ENCODE assay signal across 8 cellular contexts in genomic region chr6:31079656-31080261, GRCh38. TPM values are rescaled to one million over a fixed set of nuclear protein-coding genes. Genes with fewer than 3 reads are reported as not detected.
DNase-seq lines count a peak whose midpoint lies in the region; ATAC-seq and TF ChIP-seq lines count a peak whose summit lies in the region.

No MANE protein-coding gene starts in this region.

- H3K27ac ChIP-seq in CD4-positive, alpha-beta T cell (ENCODE audit: low read depth, low read length), result no peak overlapping the region
- H3K27ac ChIP-seq in fibroblast of lung (ENCODE audit: insufficient read depth, low read length), result no peak overlapping the region
- no peak overlapping the region for H3K27ac ChIP-seq in neural progenitor cell
- no peak overlapping the region for H3K27ac ChIP-seq in subcutaneous abdominal adipose tissue (ENCODE audit: low read depth, low read length)

- H3K27ac Mint-ChIP-seq in CD4-positive, alpha-beta T cell, result no peak overlapping the region
- H3K27ac Mint-ChIP-seq in IgD-negative memory B cell (no peak overlapping the region), neural progenitor cell (no peak overlapping the region)
- no peak overlapping the region for H3K27ac Mint-ChIP-seq in activated T-helper 1 cell treated with anti-CD3 and anti-CD28 coated beads, Interleukin-12 subunit alpha, Interleukin-12 subunit beta, Interleukin-2, Interleukin-4 antibody, amounts not matched to agents 30 ng/mL and 10 ng/mL and 1 ng/mL, durations not matched to agents 14 hours and 24 hours and 36 hours

- no peaks in the 10 kb centered on the region for H3K79me2 ChIP-seq in fibroblast of lung (ENCODE audit: control insufficient read depth, insufficient read depth, low read length)
- no peaks in the 10 kb centered on the region for H3K79me2 ChIP-seq in neural progenitor cell (ENCODE audit: low read depth)

- H3K4me1 ChIP-seq in fibroblast of lung (ENCODE audit: control insufficient read depth, extremely low read depth, insufficient read depth, low read length), result peaks cover 7% of the 10 kb centered on the region
- H3K4me1 ChIP-seq in neural progenitor cell, result peaks cover 4% of the 10 kb centered on the region
- peaks cover 0 to 18% (median 15%) of the 10 kb centered on the region in 5 donors for H3K4me1 ChIP-seq in subcutaneous abdominal adipose tissue (ENCODE audit: control insufficient read depth in 5 of 5, insufficient read depth in 5 of 5, low read length in 5 of 5)

- H3K4me3 ChIP-seq in fibroblast of lung (replicated peaks in 1 of 4; ENCODE audit: control extremely low read depth in 1 of 4, insufficient read depth in 1 of 4, low read depth in 3 of 4, low read length in 4 of 4) (peak overlapping the region in 1 of 4 experiments; percentile 20), neural progenitor cell (no peak overlapping the region), subcutaneous abdominal adipose tissue (ENCODE audit: low read depth in 1 of 5, low read length in 5 of 5) (peak overlapping the region in 3 of 5 donors; percentile 23 to 36 (median 29))

- H3K36me3 Mint-ChIP-seq in CD4-positive, alpha-beta T cell (ENCODE audit: low read depth), result no peaks in the 10 kb centered on the region
- H3K36me3 Mint-ChIP-seq in IgD-negative memory B cell (no peaks in the 10 kb centered on the region), neural progenitor cell (no peaks in the 10 kb centered on the region)
- no peaks in the 10 kb centered on the region for H3K36me3 Mint-ChIP-seq in activated T-helper 1 cell treated with anti-CD3 and anti-CD28 coated beads, Interleukin-12 subunit alpha, Interleukin-12 subunit beta, Interleukin-2, Interleukin-4 antibody, amounts not matched to agents 30 ng/mL and 10 ng/mL and 1 ng/mL, durations not matched to agents 14 hours and 24 hours and 36 hours (ENCODE audit: low read depth)

- peak overlapping the region; percentile 61 for H3K4me3 Mint-ChIP-seq in CD4-positive, alpha-beta T cell
- peak overlapping the region in 3 of 4 donors; percentile 60 to 77 (median 61) for H3K4me3 Mint-ChIP-seq in IgD-negative memory B cell
- no peak overlapping the region for H3K4me3 Mint-ChIP-seq in activated T-helper 1 cell treated with anti-CD3 and anti-CD28 coated beads, Interleukin-12 subunit alpha, Interleukin-12 subunit beta, Interleukin-2, Interleukin-4 antibody, amounts not matched to agents 30 ng/mL and 10 ng/mL and 1 ng/mL, durations not matched to agents 14 hours and 24 hours and 36 hours
- H3K4me3 Mint-ChIP-seq in neural progenitor cell, result peak overlapping the region; percentile 55

- H3K27me3 Mint-ChIP-seq in CD4-positive, alpha-beta T cell, result peaks cover 5% of the 10 kb centered on the region
- peaks cover 2% of the 10 kb centered on the region for H3K27me3 Mint-ChIP-seq in IgD-negative memory B cell
- peaks cover 17% of the 10 kb centered on the region for H3K27me3 Mint-ChIP-seq in activated T-helper 1 cell treated with anti-CD3 and anti-CD28 coated beads, Interleukin-12 subunit alpha, Interleukin-12 subunit beta, Interleukin-2, Interleukin-4 antibody, amounts not matched to agents 30 ng/mL and 10 ng/mL and 1 ng/mL, durations not matched to agents 14 hours and 24 hours and 36 hours (ENCODE audit: insufficient read depth)
- peaks cover 3% of the 10 kb centered on the region for H3K27me3 Mint-ChIP-seq in neural progenitor cell (ENCODE audit: insufficient read depth, low read depth)

- H3K36me3 ChIP-seq in fibroblast of lung (ENCODE audit: control insufficient read depth, insufficient read depth, low read length), result no peaks in the 10 kb centered on the region
- no peaks in the 10 kb centered on the region for H3K36me3 ChIP-seq in neural progenitor cell
- no peaks in the 10 kb centered on the region for H3K36me3 ChIP-seq in subcutaneous abdominal adipose tissue (ENCODE audit: control insufficient read depth in 5 of 5, insufficient read depth in 5 of 5, low read length in 5 of 5)

- H3K4me2 ChIP-seq in fibroblast of lung (ENCODE audit: extremely low read depth, insufficient read depth, low read length), result peak overlapping the region; percentile 1
- H3K4me2 ChIP-seq in neural progenitor cell, result peak overlapping the region; percentile 43

- no peak overlapping the region for H3K9ac ChIP-seq in fibroblast of lung (ENCODE audit: insufficient read depth, low read length)
- H3K9ac ChIP-seq in neural progenitor cell, result no peak overlapping the region
- no peak overlapping the region for H3K9ac ChIP-seq in subcutaneous abdominal adipose tissue (ENCODE audit: low read length in 5 of 5)

- H2AFZ ChIP-seq in fibroblast of lung (ENCODE audit: low read length) (peak overlapping the region; percentile 61), neural progenitor cell (replicated peaks) (peak overlapping the region; percentile 57)

- peak; percentile 94 for ATAC-seq in CD4-positive, alpha-beta T cell (ENCODE audit: poor library complexity)
- ATAC-seq in GM19467 (IDR thresholded peaks at IDR 0.05; ENCODE audit: unreplicated experiment), result no peak

- peaks cover 5% of the 10 kb centered on the region for H3F3A ChIP-seq in neural progenitor cell (ENCODE audit: low read depth)

- no peaks in the 10 kb centered on the region for H3K27me3 ChIP-seq in CD4-positive, alpha-beta T cell (ENCODE audit: control insufficient read depth, insufficient read depth, low read length)
- H3K27me3 ChIP-seq in fibroblast of lung (ENCODE audit: control insufficient read depth, insufficient read depth, low read length) (no peaks in the 10 kb centered on the region), neural progenitor cell (no peaks in the 10 kb centered on the region), subcutaneous abdominal adipose tissue (ENCODE audit: control insufficient read depth in 5 of 5, insufficient read depth in 4 of 5, low read length in 5 of 5) (no peaks in the 10 kb centered on the region)

- CTCF ChIA-PET in CD4-positive, alpha-beta T cell (lab: Charles Lee), result interaction anchor here (0.6 to 2.2 kb wide), 27 partner anchors 9 to 666 kb away, joined by 3 to 12 read pairs (median 4); partner anchors contain the start of genes GTF2H4 and VARS2

- H3K9me3 ChIP-seq in CD4-positive, alpha-beta T cell (ENCODE audit: control insufficient read depth, low read length), result no peaks in the 10 kb centered on the region
- no peaks in the 10 kb centered on the region for H3K9me3 ChIP-seq in fibroblast of lung (ENCODE audit: control insufficient read depth, insufficient read depth, low read depth, low read length)
- H3K9me3 ChIP-seq in neural progenitor cell (ENCODE audit: low read depth), result no peaks in the 10 kb centered on the region
- H3K9me3 ChIP-seq in subcutaneous abdominal adipose tissue (ENCODE audit: control insufficient read depth in 5 of 5, low read length in 5 of 5), result no peaks in the 10 kb centered on the region

- H4K20me1 ChIP-seq in fibroblast of lung (ENCODE audit: control insufficient read depth, extremely low read depth, insufficient read depth, low read length) (no peaks in the 10 kb centered on the region), neural progenitor cell (ENCODE audit: low read depth) (no peaks in the 10 kb centered on the region)

- TF ChIP-seq CTCF in CD4-positive, alpha-beta T cell (IDR thresholded peaks at IDR 0.05), result peak; percentile 96
- TF ChIP-seq CTCF in fibroblast of lung (conservative IDR thresholded peaks at IDR 0.05 in 1 of 2, IDR thresholded peaks at IDR 0.05 in 1 of 2; ENCODE audit: low read depth in 1 of 2, low read length in 2 of 2) (peak; percentile 77 to 87), neural progenitor cell (IDR thresholded peaks at IDR 0.05) (peak; percentile 90)

- peak; percentile 52 to 70 (median 60) for DNase-seq in CD4-positive, alpha-beta T cell
- DNase-seq in RPMI7951 (ENCODE audit: low read depth), result peak; percentile 65
- DNase-seq in activated T-helper 1 cell treated with anti-CD3 and anti-CD28 coated beads, Interleukin-12 subunit alpha, Interleukin-12 subunit beta, Interleukin-2, Interleukin-4 antibody, amounts not matched to agents 30 ng/mL and 10 ng/mL and 1 ng/mL, durations not matched to agents 14 hours and 24 hours and 36 hours (ENCODE audit: low spot score), result peak; percentile 58
- peak; percentile 50 to 68 for DNase-seq in fibroblast of lung (ENCODE audit: low read depth in 2 of 2)
- peak; percentile 86 for DNase-seq in neural progenitor cell (ENCODE audit: low spot score)

- peaks cover 9% of the 10 kb centered on the region for H3K4me1 Mint-ChIP-seq in CD4-positive, alpha-beta T cell (ENCODE audit: low read depth)
- H3K4me1 Mint-ChIP-seq in IgD-negative memory B cell (peaks cover 0 to 5% (median 5%) of the 10 kb centered on the region in 3 donors), neural progenitor cell (peaks cover 12% of the 10 kb centered on the region)
- no peaks in the 10 kb centered on the region for H3K4me1 Mint-ChIP-seq in activated T-helper 1 cell treated with anti-CD3 and anti-CD28 coated beads, Interleukin-12 subunit alpha, Interleukin-12 subunit beta, Interleukin-2, Interleukin-4 antibody, amounts not matched to agents 30 ng/mL and 10 ng/mL and 1 ng/mL, durations not matched to agents 14 hours and 24 hours and 36 hours (ENCODE audit: low read depth)

- no peaks in the 10 kb centered on the region for H3K9me3 Mint-ChIP-seq in CD4-positive, alpha-beta T cell
- H3K9me3 Mint-ChIP-seq in IgD-negative memory B cell, result no peaks in the 10 kb centered on the region
- H3K9me3 Mint-ChIP-seq in activated T-helper 1 cell treated with anti-CD3 and anti-CD28 coated beads, Interleukin-12 subunit alpha, Interleukin-12 subunit beta, Interleukin-2, Interleukin-4 antibody, amounts not matched to agents 30 ng/mL and 10 ng/mL and 1 ng/mL, durations not matched to agents 14 hours and 24 hours and 36 hours, result no peaks in the 10 kb centered on the region
- no peaks in the 10 kb centered on the region for H3K9me3 Mint-ChIP-seq in neural progenitor cell

- intact Hi-C loops in CD4-positive, alpha-beta T cell (cut with DNase I, micrococcal nuclease), result loop anchor here (1.0 to 10.0 kb wide), 3 partner anchors 36 to 597 kb away; partner anchors contain the start of genes FLOT1 (in 1 of the 2) and IER3 (in 1 of the 2)
- intact Hi-C loops in activated T-helper 1 cell treated with anti-CD3 and anti-CD28 coated beads, Interleukin-12 subunit alpha, Interleukin-12 subunit beta, Interleukin-2, Interleukin-4 antibody, amounts not matched to agents 30 ng/mL and 10 ng/mL and 1 ng/mL, durations not matched to agents 14 hours and 24 hours and 36 hours (cut with micrococcal nuclease), result loop anchor here (1.0 to 2.0 kb wide), 3 partner anchors 164 to 251 kb away; no protein-coding TSS in a partner anchor

- POLR2A ChIA-PET in CD4-positive, alpha-beta T cell (lab: Charles Lee), result interaction anchor here (0.6 to 1.8 kb wide), 11 partner anchors 15 to 483 kb away, joined by 3 to 7 read pairs (median 4); partner anchors contain the start of genes GTF2H4, MRPS18B, PPP1R10 and PSORS1C1

RNA-seq across cellular contexts. Expression of gene C6orf15, which starts 32.6 kb away (rescaled TPM):
- total RNA-seq in CD4-positive, alpha-beta T cell, result not detected
- polyA plus RNA-seq in IgD-negative memory B cell (not detected), fibroblast of lung (not detected in 2 replicates)
- not detected in 2 replicates for total RNA-seq in RPMI7951 (2014; rRNA removed; shearing (Covaris generic))
- total RNA-seq in activated T-helper 1 cell treated with anti-CD3 and anti-CD28 coated beads, Interleukin-12 subunit alpha, Interleukin-12 subunit beta, Interleukin-2, Interleukin-4 antibody, amounts not matched to agents 30 ng/mL and 10 ng/mL and 1 ng/mL, durations not matched to agents 14 hours and 24 hours and 36 hours, result not detected in 2 replicates
- total RNA-seq in fibroblast of lung (not detected in 2 replicates), neural progenitor cell (ENCODE audit: low replicate concordance) (not detected in 2 replicates)
- not detected in 2 replicates for polyA plus RNA-seq in fibroblast of lung (2012)
- not detected in 2 replicates for polyA minus RNA-seq in fibroblast of lung (ENCODE audit: low replicate concordance)

RNA-seq across cellular contexts. Expression of gene PSORS1C1, which starts 34.8 kb away (rescaled TPM):
- not detected for total RNA-seq in CD4-positive, alpha-beta T cell
- polyA plus RNA-seq in IgD-negative memory B cell (0.94 TPM), fibroblast of lung (0.40 and 0.41 TPM in 2 replicates)
- total RNA-seq in RPMI7951 (2014; rRNA removed; shearing (Covaris generic)), result 0.48 and 0.88 TPM in 2 replicates
- 0.26 TPM in 1 of 2 replicates, not detected in the other for total RNA-seq in activated T-helper 1 cell treated with anti-CD3 and anti-CD28 coated beads, Interleukin-12 subunit alpha, Interleukin-12 subunit beta, Interleukin-2, Interleukin-4 antibody, amounts not matched to agents 30 ng/mL and 10 ng/mL and 1 ng/mL, durations not matched to agents 14 hours and 24 hours and 36 hours
- total RNA-seq in fibroblast of lung (0.66 and 1.8 TPM in 2 replicates), neural progenitor cell (ENCODE audit: low replicate concordance) (not detected in 2 replicates)
- 1.0 and 1.4 TPM in 2 replicates for polyA plus RNA-seq in fibroblast of lung (2012)
- polyA minus RNA-seq in fibroblast of lung (ENCODE audit: low replicate concordance), result 0.59 and 1.8 TPM in 2 replicates

RNA-seq across cellular contexts. Expression of gene CDSN, which starts 40.5 kb away (rescaled TPM):
- not detected for total RNA-seq in CD4-positive, alpha-beta T cell
- polyA plus RNA-seq in IgD-negative memory B cell (not detected), fibroblast of lung (not detected in 2 replicates)
- not detected in 2 replicates for total RNA-seq in RPMI7951 (2014; rRNA removed; shearing (Covaris generic))
- not detected in 2 replicates for total RNA-seq in activated T-helper 1 cell treated with anti-CD3 and anti-CD28 coated beads, Interleukin-12 subunit alpha, Interleukin-12 subunit beta, Interleukin-2, Interleukin-4 antibody, amounts not matched to agents 30 ng/mL and 10 ng/mL and 1 ng/mL, durations not matched to agents 14 hours and 24 hours and 36 hours
- total RNA-seq in fibroblast of lung (not detected in 2 replicates), neural progenitor cell (ENCODE audit: low replicate concordance) (not detected in 2 replicates)
- polyA plus RNA-seq in fibroblast of lung (2012), result not detected in 2 replicates
- not detected in 2 replicates for polyA minus RNA-seq in fibroblast of lung (ENCODE audit: low replicate concordance)

RNA-seq across cellular contexts. Expression of gene PSORS1C2, which starts 59.1 kb away (rescaled TPM):
- total RNA-seq in CD4-positive, alpha-beta T cell, result not detected
- not detected for polyA plus RNA-seq in IgD-negative memory B cell
- not detected in 2 replicates for total RNA-seq in RPMI7951 (2014; rRNA removed; shearing (Covaris generic))
- not detected in 2 replicates for total RNA-seq in activated T-helper 1 cell treated with anti-CD3 and anti-CD28 coated beads, Interleukin-12 subunit alpha, Interleukin-12 subunit beta, Interleukin-2, Interleukin-4 antibody, amounts not matched to agents 30 ng/mL and 10 ng/mL and 1 ng/mL, durations not matched to agents 14 hours and 24 hours and 36 hours
- not detected in 2 replicates for total RNA-seq in fibroblast of lung
- not detected in 2 replicates for polyA plus RNA-seq in fibroblast of lung
- polyA plus RNA-seq in fibroblast of lung (2012), result not detected in 2 replicates
- polyA minus RNA-seq in fibroblast of lung (ENCODE audit: low replicate concordance), result not detected in 2 replicates
- not detected in 2 replicates for total RNA-seq in neural progenitor cell (ENCODE audit: low replicate concordance)
